Comparison of ENCODE assay signal across 11 cellular contexts in the genomic region with DNA sequence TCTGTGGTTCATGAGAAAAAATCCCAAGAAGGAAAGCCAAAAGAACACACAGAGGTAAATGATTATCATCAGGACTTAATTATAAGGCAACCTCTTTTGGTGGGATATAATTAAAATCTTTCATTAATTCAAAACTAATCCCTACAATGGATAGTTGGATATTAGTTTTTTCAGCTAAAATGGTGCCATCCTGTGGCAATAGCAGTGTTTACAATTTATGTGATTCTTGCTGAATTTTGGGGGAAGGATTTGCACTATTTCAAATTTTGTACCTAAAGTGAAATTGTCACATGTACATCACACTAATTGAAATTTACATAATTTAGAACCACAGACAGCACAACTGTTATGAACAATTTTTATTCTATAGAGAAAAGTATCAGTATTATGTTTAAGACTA.
DNase-seq lines count a peak whose midpoint lies in the region; ATAC-seq and TF ChIP-seq lines count a peak whose summit lies in the region.
"Had no signal": no experiment of that assay in that cellular context is flagged by ENCODE, and none has a peak within 500 bp of the region (broad histone marks: within the 10 kb centered on the region; RNA-seq: fewer than 3 reads in every experiment).

No MANE protein-coding gene starts in this region.

- TF ChIP-seq EP300 in suprapubic skin (IDR thresholded peaks at IDR 0.05), result no peak

- ATAC-seq in right cardiac atrium (no peak), HG03565 (IDR thresholded peaks at IDR 0.05; ENCODE audit: unreplicated experiment) (no peak)

- H3K9ac ChIP-seq in subcutaneous abdominal adipose tissue (ENCODE audit: low read length in 5 of 5), result peak overlapping the region in 1 of 5 donors; percentile 26

- intact Hi-C loops in right cardiac atrium (cut with DNase I), result no loop called here

- H3K4me1 ChIP-seq in cardiac muscle cell (ENCODE audit: low read depth), result peaks cover 18% of the 10 kb centered on the region
- H3K4me1 ChIP-seq in right cardiac atrium (ENCODE audit: control insufficient read depth, insufficient read depth, low read length), result peaks cover 6% of the 10 kb centered on the region
- peaks cover 0 to 15% (median 6%) of the 10 kb centered on the region in 5 donors for H3K4me1 ChIP-seq in subcutaneous abdominal adipose tissue (ENCODE audit: control insufficient read depth in 5 of 5, insufficient read depth in 5 of 5, low read length in 5 of 5)
- peaks cover 14% of the 10 kb centered on the region for H3K4me1 ChIP-seq in suprapubic skin

- no peaks in the 10 kb centered on the region for H3K27me3 ChIP-seq in cardiac muscle cell
- H3K27me3 ChIP-seq in right cardiac atrium (ENCODE audit: control insufficient read depth, insufficient read depth), result no peaks in the 10 kb centered on the region
- H3K27me3 ChIP-seq in subcutaneous abdominal adipose tissue (ENCODE audit: control insufficient read depth in 5 of 5, insufficient read depth in 4 of 5, low read length in 5 of 5), result no peaks in the 10 kb centered on the region
- H3K27me3 ChIP-seq in suprapubic skin, result no peaks in the 10 kb centered on the region

- no peak for TF ChIP-seq POLR2A in suprapubic skin (IDR thresholded peaks at IDR 0.05)

- no peaks in the 10 kb centered on the region for H3K9me3 ChIP-seq in cardiac muscle cell (ENCODE audit: low read depth)
- H3K9me3 ChIP-seq in right cardiac atrium (ENCODE audit: control insufficient read depth, low read length), result no peaks in the 10 kb centered on the region
- no peaks in the 10 kb centered on the region for H3K9me3 ChIP-seq in subcutaneous abdominal adipose tissue (ENCODE audit: control insufficient read depth in 5 of 5, low read length in 5 of 5)
- H3K9me3 ChIP-seq in suprapubic skin, result no peaks in the 10 kb centered on the region

- no peak overlapping the region for H3K4me3 ChIP-seq in cardiac muscle cell
- H3K4me3 ChIP-seq in right cardiac atrium (ENCODE audit: low read length), result no peak overlapping the region
- no peak overlapping the region for H3K4me3 ChIP-seq in fibroblast of mammary gland (ENCODE audit: control insufficient read depth, low read depth, low read length)
- no peak overlapping the region for H3K4me3 ChIP-seq in subcutaneous abdominal adipose tissue (ENCODE audit: low read depth in 1 of 5, low read length in 5 of 5)
- no peak overlapping the region for H3K4me3 ChIP-seq in suprapubic skin

- H3K27ac ChIP-seq in cardiac muscle cell, result no peak overlapping the region
- H3K27ac ChIP-seq in right cardiac atrium (ENCODE audit: low read length), result no peak overlapping the region
- H3K27ac ChIP-seq in subcutaneous abdominal adipose tissue (ENCODE audit: low read depth, low read length), result peak overlapping the region; percentile 64
- H3K27ac ChIP-seq in suprapubic skin, result no peak overlapping the region

- H3K36me3 ChIP-seq in cardiac muscle cell (peaks cover 4% of the 10 kb centered on the region), subcutaneous abdominal adipose tissue (ENCODE audit: control insufficient read depth in 5 of 5, insufficient read depth in 5 of 5, low read length in 5 of 5) (peaks cover 25 to 41% (median 32%) of the 10 kb centered on the region in 5 donors), suprapubic skin (peaks cover 62% of the 10 kb centered on the region)

- DNase-seq in cardiac muscle cell (ENCODE audit: low read depth in 1 of 2, low spot score in 1 of 2), result peak in 1 of 2 donors; percentile 23
- DNase-seq in right cardiac atrium, result no peak
- DNase-seq in OCI-M1 (lab: John Stamatoyannopoulos, UW), result peak; percentile 24
- no peak for DNase-seq in fibroblast of mammary gland (ENCODE audit: low read depth)
- DNase-seq in 8988T, result no peak
- DNase-seq in suprapubic skin (ENCODE audit: low spot score in 2 of 2), result no peak
- DNase-seq: activated naive CD8-positive, alpha-beta T cell treated with anti-CD3 and anti-CD28 coated beads, Interleukin-2, amount 10 ng/mL, durations not matched to agents 7 days and 5 days; NCI-H2227 treated with DMSO at 0.1 percent for 48 hours; stimulated activated CD8-positive, alpha-beta memory T cell treated with anti-CD3 and anti-CD28 coated beads, Interleukin-4, amount 100 ng/mL, for 48 hours had no signal

- peak; percentile 34 for TF ChIP-seq CTCF in cardiac muscle cell (IDR thresholded peaks at IDR 0.05; ENCODE audit: low read depth, low read length)
- TF ChIP-seq CTCF in fibroblast of mammary gland (conservative IDR thresholded peaks at IDR 0.05; ENCODE audit: control insufficient read depth, insufficient read depth, low read depth, low read length), result peak; percentile 43
- TF ChIP-seq CTCF in suprapubic skin (IDR thresholded peaks at IDR 0.05), result no peak

Comparison
In these comparisons a context has a peak if more than half of its experiments do, and no peak if none do; other contexts are left out.
1. CTCF ChIP-seq: peak in cardiac muscle cell (single experiment) and fibroblast of mammary gland (single experiment); none in suprapubic skin (0 of 2).